Comparison of ENCODE assay signal across 8 cellular contexts in the genomic region with DNA sequence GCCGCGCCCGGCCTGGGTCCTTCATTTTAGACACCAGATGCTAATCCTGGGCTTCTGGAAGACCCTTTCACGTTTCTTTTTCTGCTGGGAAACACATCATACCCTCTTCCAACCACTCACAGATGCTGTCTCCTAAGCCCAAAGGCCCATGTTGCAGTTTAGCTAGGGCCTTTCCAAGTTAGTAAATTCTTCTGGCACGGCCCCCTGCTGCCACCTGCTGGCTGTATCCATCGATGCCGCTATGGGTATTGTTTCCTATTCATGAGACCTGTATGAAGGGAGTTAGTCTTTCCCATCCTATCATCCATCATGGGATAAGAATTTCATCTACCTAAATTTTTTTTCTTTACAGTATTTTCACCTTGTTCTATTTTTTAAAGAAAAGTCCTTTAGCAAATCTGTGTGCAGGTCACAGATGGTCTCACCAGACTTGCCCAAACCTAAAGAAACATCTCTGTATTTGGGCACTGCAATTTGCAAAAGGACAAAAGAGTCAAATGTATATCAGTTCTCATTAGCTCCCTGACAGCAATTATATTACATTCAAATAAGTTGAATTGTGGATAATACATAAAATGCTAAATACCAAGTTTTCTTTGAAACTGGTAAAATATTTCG. TPM values are rescaled to one million over a fixed set of nuclear protein-coding genes. Genes with fewer than 3 reads are reported as not detected.
DNase-seq lines count a peak whose midpoint lies in the region; ATAC-seq and TF ChIP-seq lines count a peak whose summit lies in the region.

No MANE protein-coding gene starts in this region.

- no peaks in the 10 kb centered on the region for H3K9me3 ChIP-seq in HCT116 (ENCODE audit: control insufficient read depth in 1 of 2, insufficient read depth in 1 of 2, low read depth in 1 of 2, low read length in 2 of 2)
- H3K9me3 ChIP-seq in mesenchymal stem cell (ENCODE audit: control insufficient read depth, low read length): no peaks in the 10 kb centered on the region

- no peak overlapping the region for H2BK120ac ChIP-seq in mesenchymal stem cell (ENCODE audit: low read depth, low read length)

- H3K4ac ChIP-seq in mesenchymal stem cell (ENCODE audit: low read depth in 1 of 2, low read length in 2 of 2): no peak overlapping the region

- TF ChIP-seq POLR2A in HCT116 (IDR thresholded peaks at IDR 0.05; ENCODE audit: borderline replicate concordance, extremely low read depth, insufficient read depth, insufficient read length): no peak

- 60% methylated on average over 5 of the region's 8 CpGs for WGBS in mesenchymal stem cell

- no peaks in the 10 kb centered on the region for H4K20me1 ChIP-seq in HCT116 (ENCODE audit: insufficient read depth)

- CTCF ChIA-PET in HCT116 (lab: Charles Lee): interaction anchor here (0.6 to 1.3 kb wide), 8 partner anchors 26 to 297 kb away, joined by 3 to 8 read pairs (median 3); a partner anchor contains a TSS

- no peak overlapping the region for H4K8ac ChIP-seq in mesenchymal stem cell (ENCODE audit: low read length)

- no peaks in the 10 kb centered on the region for H3K27me3 ChIP-seq in HCT116 (ENCODE audit: insufficient read depth, low read length)
- peaks cover 0 to 41% (median 5%) of the 10 kb centered on the region in 45 donors for H3K27me3 ChIP-seq in dorsolateral prefrontal cortex
- peaks cover 0 to 5% of the 10 kb centered on the region in 2 experiments for H3K27me3 ChIP-seq in mesenchymal stem cell (ENCODE audit: control insufficient read depth in 1 of 2, insufficient read depth in 1 of 2, low read length in 2 of 2)

- no peaks in the 10 kb centered on the region for H3K79me2 ChIP-seq in HCT116 (ENCODE audit: insufficient read depth, low read length)

- no peak overlapping the region for H3K4me2 ChIP-seq in HCT116 (ENCODE audit: low read length)
- no peak overlapping the region for H3K4me2 ChIP-seq in mesenchymal stem cell (ENCODE audit: low read length, poor library complexity, severe bottlenecking)

- TF ChIP-seq CTCF in HCT116 (IDR thresholded peaks at IDR 0.05 in 2 of 3, conservative IDR thresholded peaks at IDR 0.05 in 1 of 3; ENCODE audit: borderline replicate concordance in 1 of 3, insufficient read depth in 1 of 3, low read depth in 2 of 3, low read length in 2 of 3): peak; percentile 70 to 77 (median 73); a peak in 5 of 6 replicates
- peak; percentile 36 to 80 (median 69) for TF ChIP-seq CTCF in dorsolateral prefrontal cortex (IDR thresholded peaks at IDR 0.05 in 54 of 56, conservative IDR thresholded peaks at IDR 0.05 in 2 of 56; ENCODE audit: low read depth in 1 of 56, partially characterized antibody in 56 of 56)

- no TSS peak for BruUV-seq in HCT116 (replicated peaks; lab: Mats Ljungman, UMichigan)

- no peak overlapping the region for H4K91ac ChIP-seq in mesenchymal stem cell (ENCODE audit: low read length)

- H3K36me3 ChIP-seq in HCT116 (ENCODE audit: control insufficient read depth in 1 of 2, insufficient read depth in 2 of 2, low read length in 2 of 2) (no peaks in the 10 kb centered on the region), mesenchymal stem cell (ENCODE audit: control insufficient read depth in 1 of 2, insufficient read depth in 2 of 2, low read depth in 1 of 2, low read length in 2 of 2) (no peaks in the 10 kb centered on the region)

- H3K27ac ChIP-seq in HCT116 (ENCODE audit: low read depth, low read length) (no peak overlapping the region), dorsolateral prefrontal cortex (no peak overlapping the region), mesenchymal stem cell (ENCODE audit: low read length, poor library complexity, severe bottlenecking) (no peak overlapping the region)

- H3K23ac ChIP-seq in mesenchymal stem cell (ENCODE audit: low read length in 2 of 2): no peak overlapping the region

- peaks cover under 1 to 26% of the 10 kb centered on the region in 2 experiments; a peak in 3 of 4 replicates for H3K4me1 ChIP-seq in HCT116 (ENCODE audit: control insufficient read depth in 1 of 2, insufficient read depth in 2 of 2, low read length in 2 of 2)
- peaks cover 4% of the 10 kb centered on the region for H3K4me1 ChIP-seq in mesenchymal stem cell (ENCODE audit: control insufficient read depth, insufficient read depth, low read depth, low read length)

- RAD21 ChIA-PET in HCT116 (lab: Charles Lee; ENCODE audit: low non-redundant PET in 1 of 2, low total read pairs in 2 of 2, uncharacterized antibody in 2 of 2, unreplicated experiment in 2 of 2): interaction anchor here (1.1 to 1.4 kb wide), 4 partner anchors 37 to 242 kb away, joined by 3 to 5 read pairs (median 4); a partner anchor contains a TSS

- H2BK5ac ChIP-seq in mesenchymal stem cell (ENCODE audit: low read depth, low read length, poor library complexity, severe bottlenecking): no peak overlapping the region

- H3K9ac ChIP-seq in HCT116 (ENCODE audit: low read length) (no peak overlapping the region), mesenchymal stem cell (ENCODE audit: low read length) (no peak overlapping the region)

- intact Hi-C loops in HCT116 (cut with micrococcal nuclease) (loop anchor here (1.0 to 5.0 kb wide), 2 partner anchors 37 to 144 kb away; a partner anchor contains a TSS), dorsolateral prefrontal cortex (cut with DNase I) (no loop called here)

- peak; percentile 79 for ATAC-seq in HCT116
- no peak for ATAC-seq in GM21737 (IDR thresholded peaks at IDR 0.05; ENCODE audit: unreplicated experiment)

- no peak overlapping the region for H3K18ac ChIP-seq in mesenchymal stem cell (ENCODE audit: low read depth in 1 of 2, low read length in 2 of 2)

- no peaks in the 10 kb centered on the region for H3K79me1 ChIP-seq in mesenchymal stem cell (replicated peaks; ENCODE audit: low read length, poor library complexity, severe bottlenecking)

- no peak overlapping the region for H2BK12ac ChIP-seq in mesenchymal stem cell (ENCODE audit: low read length in 2 of 2)

- DNase-seq in D341Med (ENCODE audit: low spot score) (peak; percentile 70), HCT116 (ENCODE audit: low read depth, low spot score) (peak; percentile 36), NCI-H748 treated with DMSO at 0.1 percent for 48 hours (lab: John Stamatoyannopoulos, UW) (peak; percentile 9), dorsolateral prefrontal cortex (peak; percentile 50 to 85 (median 72)), mesenchymal stem cell (peak; percentile 61)
- peak; percentile 79 to 82 for DNase-seq in activated CD4-positive, alpha-beta T cell treated with anti-CD3 and anti-CD28 coated beads, Interleukin-2, amount 50 U/mL, for 48 hours
- peak; percentile 54 to 61 for DNase-seq in stimulated activated CD8-positive, alpha-beta memory T cell treated with anti-CD3 and anti-CD28 coated beads, Interleukin-2, amount 100 ng/mL, for 48 hours (ENCODE audit: low read depth in 2 of 2)

- peak; percentile 91 for TF ChIP-seq RAD21 in HCT116 (IDR thresholded peaks at IDR 0.05; ENCODE audit: low read depth)

- H3K14ac ChIP-seq in mesenchymal stem cell (ENCODE audit: low read length in 2 of 2): no peak overlapping the region

- POLR2A ChIA-PET in HCT116 (lab: Charles Lee): interaction anchor here (0.5 kb wide), 1 partner anchor 348 kb away, joined by 3 read pairs; a partner anchor contains a TSS

- no peaks in the 10 kb centered on the region for H3K9me2 ChIP-seq in HCT116 (ENCODE audit: insufficient read depth)

- H3K4me3 ChIP-seq in HCT116 (replicated peaks in 1 of 2; ENCODE audit: low read depth in 1 of 2, low read length in 2 of 2): no peak overlapping the region
- H3K4me3 ChIP-seq in dorsolateral prefrontal cortex: no peak overlapping the region
- H3K4me3 ChIP-seq in mesenchymal stem cell (ENCODE audit: insufficient read depth in 1 of 2, low read depth in 1 of 2, low read length in 2 of 2): no peak overlapping the region

- no peak overlapping the region for H2AK5ac ChIP-seq in mesenchymal stem cell (ENCODE audit: low read length, severe bottlenecking)

- H2AFZ ChIP-seq in HCT116 (ENCODE audit: low read depth, low read length, poor library complexity, severe bottlenecking) (no peak overlapping the region), mesenchymal stem cell (ENCODE audit: low read depth, low read length) (no peak overlapping the region)

- no peak overlapping the region for H2BK15ac ChIP-seq in mesenchymal stem cell (ENCODE audit: low read depth, poor library complexity, severe bottlenecking)

TF ChIP-seq in HCT116, 20 proteins besides CTCF, POLR2A, EP300 and RAD21:
- no peak for TF ChIP-seq JUND (IDR thresholded peaks at IDR 0.05)
- no peak for TF ChIP-seq ZFX (IDR thresholded peaks at IDR 0.05)
- no peak for TF ChIP-seq EGR1 (IDR thresholded peaks at IDR 0.05; ENCODE audit: low read depth)
- TF ChIP-seq SIN3A (IDR thresholded peaks at IDR 0.05; ENCODE audit: low read depth): no peak
- no peak for TF ChIP-seq SRF (IDR thresholded peaks at IDR 0.05; ENCODE audit: low read depth)
- TF ChIP-seq CEBPB (IDR thresholded peaks at IDR 0.05; ENCODE audit: low read depth): no peak
- TF ChIP-seq EZH2phosphoT487 (IDR thresholded peaks at IDR 0.05; ENCODE audit: borderline replicate concordance): no peak
- TF ChIP-seq EZH2 (IDR thresholded peaks at IDR 0.05): no peak
- no peak for TF ChIP-seq SP1 (IDR thresholded peaks at IDR 0.05; ENCODE audit: low read depth)
- no peak for TF ChIP-seq POLR2AphosphoS5 (IDR thresholded peaks at IDR 0.05; ENCODE audit: low read depth, low read length)
- TF ChIP-seq ELF1 (IDR thresholded peaks at IDR 0.05; ENCODE audit: borderline replicate concordance, low read depth): no peak

RNA-seq across cellular contexts. Expression of a gene that starts 37.8 kb away (rescaled TPM):
- total RNA-seq in HCT116 (2021; ENCODE audit: unreplicated experiment) (18.6 TPM), dorsolateral prefrontal cortex (10 to 100 TPM in 119 of 120 experiments, 1 to 10 TPM in 1; 9.6 to 53.0 (median 27.8) TPM)
- polyA plus RNA-seq in HCT116 (2012): 12.9 and 14.4 TPM in 2 replicates
- 1.7 TPM for polyA plus RNA-seq in mesenchymal stem cell (2013, experiment 1 of 2)
- 1.7 TPM for polyA plus RNA-seq in mesenchymal stem cell (2013, experiment 2 of 2)

RNA-seq across cellular contexts. Expression of a gene that starts 40.2 kb away (rescaled TPM):
- total RNA-seq in HCT116 (2021; ENCODE audit: unreplicated experiment) (5.7 TPM), dorsolateral prefrontal cortex (1 to 10 TPM; 2.2 to 5.7 (median 3.4) TPM)
- 2.0 and 2.6 TPM in 2 replicates for polyA plus RNA-seq in HCT116 (2012)
- polyA plus RNA-seq in mesenchymal stem cell (2013, experiment 1 of 2): 9.7 TPM
- polyA plus RNA-seq in mesenchymal stem cell (2013, experiment 2 of 2): 10.4 TPM

Comparison
In these comparisons a context has a peak if more than half of its experiments do, and no peak if none do; other contexts are left out.
1. DNase-seq: peak in every context shown above with its lines; median percentile 80 in activated CD4-positive, alpha-beta T cell treated with anti-CD3 and anti-CD28 coated beads, Interleukin-2, amount 50 U/mL, for 48 hours; 72 in dorsolateral prefrontal cortex; 70 in D341Med; 61 in mesenchymal stem cell; 58 in stimulated activated CD8-positive, alpha-beta memory T cell treated with anti-CD3 and anti-CD28 coated beads, Interleukin-2, amount 100 ng/mL, for 48 hours; 36 in HCT116; 9 in NCI-H748 treated with DMSO at 0.1 percent for 48 hours.